Comparison of ENCODE assay signal across 8 cellular contexts in genomic region chr3:188439080-188439479, GRCh38.
DNase-seq lines count a peak whose midpoint lies in the region; ATAC-seq and TF ChIP-seq lines count a peak whose summit lies in the region.

No MANE protein-coding gene starts in this region.

- WGBS in sigmoid colon, 2 donors: 46 to 83% methylated on average over 5 of the region's 5 CpGs

- TF ChIP-seq CTCF in sigmoid colon (IDR thresholded peaks at IDR 0.05): no peak
- no peak for TF ChIP-seq CTCF in dorsolateral prefrontal cortex (IDR thresholded peaks at IDR 0.05 in 54 of 56, conservative IDR thresholded peaks at IDR 0.05 in 2 of 56; ENCODE audit: low read depth in 1 of 56, partially characterized antibody in 56 of 56)

- H3K4me3 ChIP-seq in sigmoid colon: no peak overlapping the region
- no peak overlapping the region for H3K4me3 ChIP-seq in dorsolateral prefrontal cortex

- peak overlapping the region in 3 of 4 donors; percentile 29 to 40 (median 36) for H3K27ac ChIP-seq in sigmoid colon
- H3K27ac ChIP-seq in dorsolateral prefrontal cortex: peak overlapping the region in 13 of 59 donors; percentile 6 to 63 (median 40)

- no peaks in the 10 kb centered on the region for H3K9me3 Mint-ChIP-seq in activated naive CD8-positive, alpha-beta T cell treated with anti-CD3 and anti-CD28 coated beads, Interleukin-2, amount 10 ng/mL, durations not matched to agents 7 days and 5 days

- peaks cover 0 to 7% (median 0%) of the 10 kb centered on the region in 4 donors for H3K36me3 ChIP-seq in sigmoid colon

- H3K27ac Mint-ChIP-seq in activated naive CD8-positive, alpha-beta T cell treated with anti-CD3 and anti-CD28 coated beads, Interleukin-2, amount 10 ng/mL, durations not matched to agents 7 days and 5 days: peak overlapping the region; percentile 85

- H3K27me3 ChIP-seq in sigmoid colon: no peaks in the 10 kb centered on the region
- H3K27me3 ChIP-seq in dorsolateral prefrontal cortex: no peaks in the 10 kb centered on the region

- peak; percentile 31 for DNase-seq in M059J (ENCODE audit: low read depth)
- DNase-seq in activated naive CD8-positive, alpha-beta T cell treated with anti-CD3 and anti-CD28 coated beads, Interleukin-2, amount 10 ng/mL, durations not matched to agents 7 days and 5 days: no peak
- DNase-seq in sigmoid colon: no peak
- no peak for DNase-seq in kidney glomerular epithelial cell (lab: John Stamatoyannopoulos, UW)
- DNase-seq in NCI-H1048 (lab: John Stamatoyannopoulos, UW): no peak
- DNase-seq in dorsolateral prefrontal cortex: no peak

- no peak for TF ChIP-seq EP300 in sigmoid colon (IDR thresholded peaks at IDR 0.05)

- intact Hi-C loops in sigmoid colon (cut with DNase I) (no loop called here), dorsolateral prefrontal cortex (cut with DNase I) (no loop called here)

- no peak for TF ChIP-seq POLR2A in sigmoid colon (IDR thresholded peaks at IDR 0.05)

- H3K36me3 Mint-ChIP-seq in activated naive CD8-positive, alpha-beta T cell treated with anti-CD3 and anti-CD28 coated beads, Interleukin-2, amount 10 ng/mL, durations not matched to agents 7 days and 5 days: peaks cover 38% of the 10 kb centered on the region

- peaks cover 0 to 55% (median 34%) of the 10 kb centered on the region in 4 donors for H3K4me1 ChIP-seq in sigmoid colon

- peaks cover 37% of the 10 kb centered on the region for H3K4me1 Mint-ChIP-seq in activated naive CD8-positive, alpha-beta T cell treated with anti-CD3 and anti-CD28 coated beads, Interleukin-2, amount 10 ng/mL, durations not matched to agents 7 days and 5 days

- no peaks in the 10 kb centered on the region for H3K9me3 ChIP-seq in sigmoid colon

- ATAC-seq in GM18498 (IDR thresholded peaks at IDR 0.05; ENCODE audit: unreplicated experiment) (peak; percentile 90), GM21825 (IDR thresholded peaks at IDR 0.05; ENCODE audit: unreplicated experiment) (peak; percentile 97)
- peak; percentile 96 for ATAC-seq in activated naive CD8-positive, alpha-beta T cell treated with anti-CD3 and anti-CD28 coated beads, Interleukin-2, amount 10 ng/mL, durations not matched to agents 7 days and 5 days (ENCODE audit: low read depth)

- no peaks in the 10 kb centered on the region for H3K27me3 Mint-ChIP-seq in activated naive CD8-positive, alpha-beta T cell treated with anti-CD3 and anti-CD28 coated beads, Interleukin-2, amount 10 ng/mL, durations not matched to agents 7 days and 5 days

- POLR2A ChIA-PET in activated naive CD8-positive, alpha-beta T cell treated with anti-CD3 and anti-CD28 coated beads, Interleukin-2, amount 10 ng/mL, durations not matched to agents 7 days and 5 days (lab: Charles Lee): interaction anchor here (0.7 to 1.3 kb wide), 4 partner anchors 504 to 696 kb away, joined by 3 to 7 read pairs (median 4); partner anchors contain the start of gene BCL6

- peak overlapping the region; percentile 70 for H3K4me3 Mint-ChIP-seq in activated naive CD8-positive, alpha-beta T cell treated with anti-CD3 and anti-CD28 coated beads, Interleukin-2, amount 10 ng/mL, durations not matched to agents 7 days and 5 days
